In genomic region chr19:342801-343421, GRCh38 we compare ENCODE assay signal across 8 cellular contexts. TPM values are rescaled to one million over a fixed set of nuclear protein-coding genes. Genes with fewer than 3 reads are reported as not detected.
A peak's percentile ranks its signal among the peaks of the same experiment; 100 is the strongest.
DNase-seq lines count a peak whose midpoint lies in the region; ATAC-seq and TF ChIP-seq lines count a peak whose summit lies in the region.

No MANE protein-coding gene starts in this region.

- H2BK120ac ChIP-seq in IMR-90 (ENCODE audit: low read depth, low read length): no peak overlapping the region

- no peak overlapping the region; the same call in 1 of the 2 replicates for H3K9ac ChIP-seq in IMR-90 (ENCODE audit: low read depth, low read length)

- peak; percentile 75 for TF ChIP-seq POLR2A in IMR-90 (IDR thresholded peaks at IDR 0.05; ENCODE audit: low read depth, low read length)

- peak overlapping the region; percentile 80 for H2AK9ac ChIP-seq in IMR-90 (replicated peaks; ENCODE audit: low read depth, low read length, poor library complexity)

- H2BK20ac ChIP-seq in IMR-90 (ENCODE audit: low read depth, low read length): no peak overlapping the region

- no TSS peak for BruUV-seq in IMR-90 (replicated peaks; lab: Mats Ljungman, UMichigan)

- H3K9me1 ChIP-seq in IMR-90 (ENCODE audit: insufficient read depth, low read length): peaks cover 20% of the 10 kb centered on the region

- intact Hi-C loops in IMR-90 (cut with micrococcal nuclease): loop anchor here (10.0 kb wide), 1 partner anchor 142 kb away; no protein-coding TSS in a partner anchor
- intact Hi-C loops in left cardiac atrium (cut with DNase I): no loop called here

- no peak overlapping the region for H2BK5ac ChIP-seq in IMR-90 (ENCODE audit: low read depth, low read length, poor library complexity, severe bottlenecking)

- peaks cover 19% of the 10 kb centered on the region for H3K27me3 Mint-ChIP-seq in activated naive CD8-positive, alpha-beta T cell treated with anti-CD3 and anti-CD28 coated beads for 36 hours

- peaks cover 7% of the 10 kb centered on the region for H3K9me3 Mint-ChIP-seq in activated naive CD8-positive, alpha-beta T cell treated with anti-CD3 and anti-CD28 coated beads for 36 hours

- H3K4me3 Mint-ChIP-seq in activated naive CD8-positive, alpha-beta T cell treated with anti-CD3 and anti-CD28 coated beads for 36 hours: peak overlapping the region; percentile 88

- peaks cover 58% of the 10 kb centered on the region for H3K4me1 Mint-ChIP-seq in activated naive CD8-positive, alpha-beta T cell treated with anti-CD3 and anti-CD28 coated beads for 36 hours

- H4K5ac ChIP-seq in IMR-90 (ENCODE audit: low read depth, low read length): peak overlapping the region; percentile 13; the same call in 1 of the 2 replicates

- H3K9me3 ChIP-seq in IMR-90 (ENCODE audit: control insufficient read depth, insufficient read depth, low read length): no peaks in the 10 kb centered on the region; the same call in 1 of the 2 replicates

- no peak overlapping the region for H3K56ac ChIP-seq in IMR-90 (ENCODE audit: extremely low read depth, insufficient read depth, low read length)

- TF ChIP-seq RAD21 in IMR-90 (IDR thresholded peaks at IDR 0.05; ENCODE audit: low read length): no peak

- peak overlapping the region; percentile 97 for H3K14ac ChIP-seq in IMR-90 (replicated peaks; ENCODE audit: low read depth, low read length)

- dilution Hi-C loops in IMR-90 (cut with HindIII; ENCODE audit: low sequenced_read_pairs, unreplicated experiment): no loop called here

- TF ChIP-seq CTCF in IMR-90 (conservative IDR thresholded peaks at IDR 0.05; ENCODE audit: low read depth, low read length) (no peak), retinal pigment epithelial cell (conservative IDR thresholded peaks at IDR 0.05; ENCODE audit: low read depth, low read length) (no peak)

- no peak overlapping the region for H2BK15ac ChIP-seq in IMR-90 (ENCODE audit: low read depth, low read length)

- peak overlapping the region; percentile 83 for H3K4me3 ChIP-seq in IMR-90 (ENCODE audit: insufficient read depth, low read depth, low read length)
- peak overlapping the region; percentile 61 for H3K4me3 ChIP-seq in retinal pigment epithelial cell (ENCODE audit: low read length)

- WGBS in IMR-90 (ENCODE audit: extremely low coverage in 2 of 2, insufficient read length in 1 of 2), 2 experiments: 77% methylated on average over 6 of the region's 14 CpGs; no CpG with 5 or more reads in 1 of the 2 experiments

- CTCF ChIA-PET in IMR-90 (lab: Yijun Ruan, JAX): interaction anchor here (1.0 kb wide), 1 partner anchor 48 kb away, joined by 3 read pairs; no protein-coding TSS in a partner anchor

- H3K27ac Mint-ChIP-seq in activated naive CD8-positive, alpha-beta T cell treated with anti-CD3 and anti-CD28 coated beads for 36 hours: peak overlapping the region; percentile 25

- H3K4me2 ChIP-seq in IMR-90 (ENCODE audit: low read depth, low read length): peak overlapping the region; percentile 100

- DNase-seq in AG20443 (ENCODE audit: low spot score) (peak; percentile 82), IMR-90 (peak; percentile 93), left cardiac atrium (peak; percentile 87), retinal pigment epithelial cell (ENCODE audit: low read depth) (no peak), NCI-H1930 (lab: John Stamatoyannopoulos, UW) (no peak), NCI-H748 treated with DMSO at 0.1 percent for 48 hours (lab: John Stamatoyannopoulos, UW) (no peak), DMS114 treated with DMSO at 0.1 percent for 48 hours (lab: John Stamatoyannopoulos, UW; ENCODE audit: unreplicated experiment) (no peak)
- DNase-seq in activated naive CD8-positive, alpha-beta T cell treated with anti-CD3 and anti-CD28 coated beads for 36 hours: no peak

- peaks cover 53% of the 10 kb centered on the region for H4K20me1 ChIP-seq in IMR-90 (ENCODE audit: insufficient read depth, low read length)

- in situ Hi-C loops in IMR-90 (cut with MboI; ENCODE audit: low sequenced_read_pairs): no loop called here

- H2AK5ac ChIP-seq in IMR-90 (ENCODE audit: low read depth, low read length): peak overlapping the region; percentile 89

- H2AFZ ChIP-seq in IMR-90 (replicated peaks; ENCODE audit: low read length, poor library complexity): peak overlapping the region; percentile 19

- H3K79me1 ChIP-seq in IMR-90 (ENCODE audit: low read depth in 1 of 2, low read length in 2 of 2): peaks cover 23 to 53% of the 10 kb centered on the region in 2 experiments

- peaks cover 8% of the 10 kb centered on the region for H3K36me3 ChIP-seq in IMR-90 (ENCODE audit: control insufficient read depth, insufficient read depth, low read length)

- H3K27ac ChIP-seq in IMR-90 (ENCODE audit: insufficient read depth, low read length): peak overlapping the region; percentile 8; the same call in 1 of the 2 replicates

- H3K23ac ChIP-seq in IMR-90 (ENCODE audit: low read depth, low read length): peak overlapping the region; percentile 95

- H3K18ac ChIP-seq in IMR-90 (ENCODE audit: low read depth, low read length): no peak overlapping the region

- ATAC-seq in IMR-90 (ENCODE audit: low read depth) (peak; percentile 8; the same call in 1 of the 2 replicates), left cardiac atrium (peak in 1 of 2 donors; percentile 53)

- POLR2A ChIA-PET in IMR-90 (lab: Charles Lee; ENCODE audit: unreplicated experiment): no interaction called here

- H4K91ac ChIP-seq in IMR-90 (ENCODE audit: insufficient read depth, low read depth, low read length): peak overlapping the region; percentile 75; the same call in 1 of the 2 replicates

- H4K8ac ChIP-seq in IMR-90 (ENCODE audit: low read depth in 2 of 2, low read length in 2 of 2): peak overlapping the region; percentile 60 to 62; a peak in 2 of 4 replicates

- H3K4ac ChIP-seq in IMR-90 (ENCODE audit: low read depth, low read length): peak overlapping the region; percentile 63

- H3K27me3 ChIP-seq in IMR-90 (ENCODE audit: control insufficient read depth, insufficient read depth, low read length): no peaks in the 10 kb centered on the region

- H3K36me3 Mint-ChIP-seq in activated naive CD8-positive, alpha-beta T cell treated with anti-CD3 and anti-CD28 coated beads for 36 hours: peaks cover 41% of the 10 kb centered on the region

- H3K4me1 ChIP-seq in IMR-90 (ENCODE audit: control insufficient read depth, insufficient read depth, low read length): peaks cover 18% of the 10 kb centered on the region

TF ChIP-seq in IMR-90, 13 proteins besides CTCF, POLR2A, EP300 and RAD21:
- no peak for TF ChIP-seq MAZ (IDR thresholded peaks at IDR 0.05; ENCODE audit: borderline replicate concordance, low read depth, low read length)
- TF ChIP-seq CEBPB (IDR thresholded peaks at IDR 0.05; ENCODE audit: low read depth, low read length): no peak
- TF ChIP-seq FOS (IDR thresholded peaks at IDR 0.05; ENCODE audit: low read depth, low read length): no peak
- TF ChIP-seq MXI1 (IDR thresholded peaks at IDR 0.05; ENCODE audit: borderline replicate concordance, low read depth, low read length): no peak
- peak; percentile 86 for TF ChIP-seq RCOR1 (IDR thresholded peaks at IDR 0.05; ENCODE audit: insufficient replicate concordance, low read length)
- TF ChIP-seq USF2 (IDR thresholded peaks at IDR 0.05; ENCODE audit: low read depth, low read length): no peak
- no peak for TF ChIP-seq NFE2L2 (IDR thresholded peaks at IDR 0.05; ENCODE audit: low read depth, low read length)
- peak; percentile 26; the same call in 1 of the 2 replicates for TF ChIP-seq BHLHE40 (IDR thresholded peaks at IDR 0.05; ENCODE audit: low read depth, low read length)
- TF ChIP-seq RFX5 (IDR thresholded peaks at IDR 0.05; ENCODE audit: low read depth, low read length): no peak
- TF ChIP-seq MAFK (IDR thresholded peaks at IDR 0.05; ENCODE audit: low read depth, low read length): no peak
- TF ChIP-seq SMC3 (IDR thresholded peaks at IDR 0.05; ENCODE audit: low read depth, low read length): no peak
- TF ChIP-seq CHD1 (IDR thresholded peaks at IDR 0.05; ENCODE audit: low read depth, low read length): no peak

RNA-seq across cellular contexts. Expression of gene MIER2, which starts 1.7 kb away (rescaled TPM):
- total RNA-seq in IMR-90 (2012; rRNA removed) (11.4 and 28.0 TPM in 2 replicates), left cardiac atrium (10 to 100 TPM; 18.2 to 25.0 TPM)
- polyA plus RNA-seq in IMR-90 (2012; rRNA removed): 28.4 and 32.3 TPM in 2 replicates
- polyA plus RNA-seq in IMR-90 (2012; cell fraction: cytosol; rRNA removed): 12.3 and 27.2 TPM in 2 replicates
- 42.8 and 96.1 TPM in 2 replicates for polyA plus RNA-seq in IMR-90 (2012; cell fraction: nucleus; rRNA removed; ENCODE audit: low replicate concordance)
- total RNA-seq in activated naive CD8-positive, alpha-beta T cell treated with anti-CD3 and anti-CD28 coated beads for 36 hours: 10 to 100 TPM; 17.2 to 18.6 TPM

RNA-seq across cellular contexts. Expression of gene PLPP2, which starts 51.7 kb away (rescaled TPM):
- total RNA-seq in IMR-90 (2012; rRNA removed) (2.3 and 2.8 TPM in 2 replicates), left cardiac atrium (under 1 TPM; 0.76 to 0.85 TPM)
- polyA plus RNA-seq in IMR-90 (2012; rRNA removed): 4.0 and 4.2 TPM in 2 replicates
- 7.1 and 9.3 TPM in 2 replicates for polyA plus RNA-seq in IMR-90 (2012; cell fraction: cytosol; rRNA removed)
- polyA plus RNA-seq in IMR-90 (2012; cell fraction: nucleus; rRNA removed; ENCODE audit: low replicate concordance): 6.3 and 9.7 TPM in 2 replicates
- not detected for total RNA-seq in activated naive CD8-positive, alpha-beta T cell treated with anti-CD3 and anti-CD28 coated beads for 36 hours

Comparison
In these comparisons a context has a peak if more than half of its experiments do, and no peak if none do; other contexts are left out.
1. DNase-seq: peak in AG20443 (single experiment), IMR-90 (single experiment) and left cardiac atrium (single experiment); none in activated naive CD8-positive, alpha-beta T cell treated with anti-CD3 and anti-CD28 coated beads for 36 hours (single experiment), retinal pigment epithelial cell (single experiment), NCI-H1930 (0 of 2), NCI-H748 treated with DMSO at 0.1 percent for 48 hours (single experiment) and DMS114 treated with DMSO at 0.1 percent for 48 hours (single experiment).